8 cellular contexts compared by ENCODE assay signal in genomic region chr9:7234144-7234543, GRCh38.
A peak's percentile ranks its signal among the peaks of the same experiment; 100 is the strongest.
DNase-seq lines count a peak whose midpoint lies in the region; ATAC-seq and TF ChIP-seq lines count a peak whose summit lies in the region.

No MANE protein-coding gene starts in this region.

- H3K9ac ChIP-seq in SK-N-MC (ENCODE audit: insufficient read length): no peak overlapping the region

- peak; percentile 71 for DNase-seq in activated CD4-positive, alpha-beta T cell treated with anti-CD3 and anti-CD28 coated beads, Interleukin-2, amount 10 ng/mL, durations not matched to agents 24 days and 14 days
- no peak for DNase-seq in activated CD4-positive, alpha-beta T cell treated with anti-CD3 and anti-CD28 coated beads for 4 hours
- DNase-seq in SK-N-MC (ENCODE audit: low read depth, low spot score) (peak; percentile 10), foreskin keratinocyte (peak in 1 of 2 donors; percentile 19), GDM1 (lab: John Stamatoyannopoulos, UW) (no peak), NCI-H1436 (lab: John Stamatoyannopoulos, UW) (no peak)

- no peaks in the 10 kb centered on the region for H3K36me3 ChIP-seq in SK-N-MC (ENCODE audit: insufficient read depth, low read length)

- intact Hi-C loops in activated CD4-positive, alpha-beta T cell treated with anti-CD3 and anti-CD28 coated beads, Interleukin-2, amount 10 ng/mL, durations not matched to agents 24 days and 14 days (cut with micrococcal nuclease): no loop called here

- H3K9me3 Mint-ChIP-seq in activated CD4-positive, alpha-beta T cell treated with anti-CD3 and anti-CD28 coated beads, Interleukin-2, amount 10 ng/mL, durations not matched to agents 24 days and 14 days: peaks cover 4% of the 10 kb centered on the region

- H3K4me1 Mint-ChIP-seq in activated CD4-positive, alpha-beta T cell treated with anti-CD3 and anti-CD28 coated beads, Interleukin-2, amount 10 ng/mL, durations not matched to agents 24 days and 14 days: peaks cover 9% of the 10 kb centered on the region

- peak; percentile 65 for ATAC-seq in HG02678 (IDR thresholded peaks at IDR 0.05; ENCODE audit: unreplicated experiment)
- peak; percentile 78 for ATAC-seq in foreskin keratinocyte
- no peak for ATAC-seq in HG02970 (IDR thresholded peaks at IDR 0.05; ENCODE audit: low FRiP score, unreplicated experiment)

- no peak overlapping the region for H3K27ac Mint-ChIP-seq in activated CD4-positive, alpha-beta T cell treated with anti-CD3 and anti-CD28 coated beads, Interleukin-2, amount 10 ng/mL, durations not matched to agents 24 days and 14 days

- H3K4me3 Mint-ChIP-seq in activated CD4-positive, alpha-beta T cell treated with anti-CD3 and anti-CD28 coated beads, Interleukin-2, amount 10 ng/mL, durations not matched to agents 24 days and 14 days: no peak overlapping the region

- H3K9me3 ChIP-seq in SK-N-MC (ENCODE audit: low read depth, low read length): no peaks in the 10 kb centered on the region

- H3K27ac ChIP-seq in SK-N-MC: no peak overlapping the region
- H3K27ac ChIP-seq in foreskin keratinocyte: no peak overlapping the region

- peaks cover 5% of the 10 kb centered on the region for H3K27me3 ChIP-seq in foreskin keratinocyte

- no peak overlapping the region for H3K4me3 ChIP-seq in SK-N-MC

- H3K36me3 Mint-ChIP-seq in activated CD4-positive, alpha-beta T cell treated with anti-CD3 and anti-CD28 coated beads, Interleukin-2, amount 10 ng/mL, durations not matched to agents 24 days and 14 days (ENCODE audit: low read depth): no peaks in the 10 kb centered on the region

- no peaks in the 10 kb centered on the region for H3K4me1 ChIP-seq in foreskin keratinocyte

- peaks cover 17% of the 10 kb centered on the region for H3K27me3 Mint-ChIP-seq in activated CD4-positive, alpha-beta T cell treated with anti-CD3 and anti-CD28 coated beads, Interleukin-2, amount 10 ng/mL, durations not matched to agents 24 days and 14 days

- peak; percentile 62 for TF ChIP-seq CTCF in foreskin keratinocyte (conservative IDR thresholded peaks at IDR 0.05)

Comparison
In these comparisons a context has a peak if more than half of its experiments do, and no peak if none do; other contexts are left out.
1. DNase-seq: peak in activated CD4-positive, alpha-beta T cell treated with anti-CD3 and anti-CD28 coated beads, Interleukin-2, amount 10 ng/mL, durations not matched to agents 24 days and 14 days (single experiment) and SK-N-MC (single experiment); none in activated CD4-positive, alpha-beta T cell treated with anti-CD3 and anti-CD28 coated beads for 4 hours (0 of 2), GDM1 (single experiment) and NCI-H1436 (single experiment).